Comparison of ENCODE assay signal across 1 cellular context in the genomic region with DNA sequence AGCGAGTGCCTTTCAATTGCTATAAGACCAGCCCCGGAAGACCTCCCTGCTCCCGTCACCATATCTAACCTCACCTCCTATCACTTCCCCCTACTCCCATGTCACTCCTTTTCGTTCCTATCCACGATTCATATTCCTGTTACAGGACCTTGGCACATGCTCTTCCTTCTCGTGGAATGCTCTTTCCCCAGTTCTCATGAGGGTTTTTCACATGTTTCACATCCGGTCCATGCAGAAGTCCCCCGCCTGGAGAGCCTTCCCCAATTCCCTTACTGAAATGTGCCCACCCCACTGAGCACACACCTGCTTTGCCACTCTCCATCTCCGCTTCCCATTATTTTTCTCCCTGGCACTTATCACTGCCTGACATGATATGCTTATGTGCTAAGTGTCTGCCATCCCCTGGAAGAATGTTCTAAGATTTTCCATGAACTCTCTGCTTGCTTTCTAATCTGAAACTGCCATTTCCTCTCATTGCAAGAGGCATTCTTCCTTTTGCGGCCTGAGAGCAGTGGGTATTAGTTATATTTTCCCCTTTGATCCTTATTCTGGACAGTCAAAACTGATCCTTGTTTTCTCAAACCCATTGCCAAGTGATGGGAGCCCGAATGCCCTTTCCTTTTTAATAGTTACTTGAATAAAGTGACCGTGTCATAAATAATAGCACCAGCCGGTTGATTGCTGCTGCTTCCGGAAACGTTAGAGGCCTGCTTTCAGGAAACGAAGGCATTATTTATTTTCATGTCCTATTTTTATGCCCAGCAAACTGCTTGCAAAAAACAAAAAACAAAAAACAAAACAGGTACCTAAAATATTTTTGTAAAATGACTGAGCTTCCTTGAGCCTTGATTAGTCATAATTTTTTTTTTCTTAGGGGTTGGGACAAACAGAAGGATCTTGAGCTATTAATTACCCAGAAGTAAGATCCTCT.
TF ChIP-seq lines count a peak whose summit lies in the region.

No MANE protein-coding gene starts in this region.

TF ChIP-seq in IMR-90, 13 proteins besides CTCF, POLR2A, EP300 and RAD21:
- TF ChIP-seq MXI1 (IDR thresholded peaks at IDR 0.05; ENCODE audit: borderline replicate concordance, low read depth, low read length), result no peak
- TF ChIP-seq FOS (IDR thresholded peaks at IDR 0.05; ENCODE audit: low read depth, low read length), result no peak
- no peak for TF ChIP-seq MAZ (IDR thresholded peaks at IDR 0.05; ENCODE audit: borderline replicate concordance, low read depth, low read length)
- no peak for TF ChIP-seq NFE2L2 (IDR thresholded peaks at IDR 0.05; ENCODE audit: low read depth, low read length)
- TF ChIP-seq BHLHE40 (IDR thresholded peaks at IDR 0.05; ENCODE audit: low read depth, low read length), result no peak
- TF ChIP-seq, protein P1, sequence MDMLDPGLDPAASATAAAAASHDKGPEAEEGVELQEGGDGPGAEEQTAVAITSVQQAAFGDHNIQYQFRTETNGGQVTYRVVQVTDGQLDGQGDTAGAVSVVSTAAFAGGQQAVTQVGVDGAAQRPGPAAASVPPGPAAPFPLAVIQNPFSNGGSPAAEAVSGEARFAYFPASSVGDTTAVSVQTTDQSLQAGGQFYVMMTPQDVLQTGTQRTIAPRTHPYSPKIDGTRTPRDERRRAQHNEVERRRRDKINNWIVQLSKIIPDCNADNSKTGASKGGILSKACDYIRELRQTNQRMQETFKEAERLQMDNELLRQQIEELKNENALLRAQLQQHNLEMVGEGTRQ (IDR thresholded peaks at IDR 0.05; ENCODE audit: low read depth, low read length), result no peak
- TF ChIP-seq MAFK (IDR thresholded peaks at IDR 0.05; ENCODE audit: low read depth, low read length), result no peak
- no peak for TF ChIP-seq CHD1 (IDR thresholded peaks at IDR 0.05; ENCODE audit: low read depth, low read length)
- TF ChIP-seq CEBPB (IDR thresholded peaks at IDR 0.05; ENCODE audit: low read depth, low read length), result no peak
- TF ChIP-seq, protein P2, sequence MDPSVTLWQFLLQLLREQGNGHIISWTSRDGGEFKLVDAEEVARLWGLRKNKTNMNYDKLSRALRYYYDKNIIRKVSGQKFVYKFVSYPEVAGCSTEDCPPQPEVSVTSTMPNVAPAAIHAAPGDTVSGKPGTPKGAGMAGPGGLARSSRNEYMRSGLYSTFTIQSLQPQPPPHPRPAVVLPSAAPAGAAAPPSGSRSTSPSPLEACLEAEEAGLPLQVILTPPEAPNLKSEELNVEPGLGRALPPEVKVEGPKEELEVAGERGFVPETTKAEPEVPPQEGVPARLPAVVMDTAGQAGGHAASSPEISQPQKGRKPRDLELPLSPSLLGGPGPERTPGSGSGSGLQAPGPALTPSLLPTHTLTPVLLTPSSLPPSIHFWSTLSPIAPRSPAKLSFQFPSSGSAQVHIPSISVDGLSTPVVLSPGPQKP (IDR thresholded peaks at IDR 0.05; ENCODE audit: borderline replicate concordance, low read depth, low read length), result no peak
- TF ChIP-seq RCOR1 (IDR thresholded peaks at IDR 0.05; ENCODE audit: insufficient replicate concordance, low read length), result no peak
- TF ChIP-seq RFX5 (IDR thresholded peaks at IDR 0.05; ENCODE audit: low read depth, low read length), result no peak
- TF ChIP-seq SMC3 (IDR thresholded peaks at IDR 0.05; ENCODE audit: low read depth, low read length), result no peak
